12 cellular contexts compared by ENCODE assay signal in genomic region chr17:61614219-61614618, GRCh38. TPM values are rescaled to one million over a fixed set of nuclear protein-coding genes. Genes with fewer than 3 reads are reported as not detected.
"Had no signal": no experiment of that assay in that cellular context is flagged by ENCODE, and none has a peak within 500 bp of the region (broad histone marks: within the 10 kb centered on the region; RNA-seq: fewer than 3 reads in every experiment).

No MANE protein-coding gene starts in this region.

- DNase-seq: GM23248, GOT3, H7, HFFc6, IMR-90, KG1 had no signal

- H3K27ac ChIP-seq: GM23248 had no signal

- ATAC-seq: HCT116, K562 had no signal

- FAIRE-seq: HTR-8/SVneo, K562 had no signal

- H3K4me3 ChIP-seq: GM23248, HAP-1, K562 had no signal

- H3K36me3 ChIP-seq: HAP-1 had no signal

RNA-seq across cellular contexts. Expression of gene NACA2, which starts 23.2 kb away (rescaled TPM):
- total RNA-seq: GM23248, H4, H7, HFFc6, HT-29, IMR-90 had no signal
- polyA plus RNA-seq: GM23248, IMR-90 had no signal
